19 cellular contexts compared by ENCODE assay signal in genomic region chr2:11716689-11717321, GRCh38. TPM values are rescaled to one million over a fixed set of nuclear protein-coding genes. Genes with fewer than 3 reads are reported as not detected.
A peak's percentile ranks its signal among the peaks of the same experiment; 100 is the strongest.
DNase-seq lines count a peak whose midpoint lies in the region; ATAC-seq and TF ChIP-seq lines count a peak whose summit lies in the region.
"Had no signal": no experiment of that assay in that cellular context is flagged by ENCODE, and none has a peak within 500 bp of the region (broad histone marks: within the 10 kb centered on the region; RNA-seq: fewer than 3 reads in every experiment).

No MANE protein-coding gene starts in this region.

- no peak overlapping the region for H3K9ac ChIP-seq in endodermal cell (ENCODE audit: extremely low read depth, low read length, poor library complexity, severe bottlenecking)

- 82 to 87% methylated on average over 5 to 8 of the region's 8 CpGs for whole genome bisulfite sequencing in endodermal cell (ENCODE audit: insufficient coverage in 1 of 2, insufficient read length in 1 of 2), 2 experiments

- peak; percentile 75 for ATAC-seq in Right ventricle myocardium inferior
- ATAC-seq in lower lobe of right lung = peak; percentile 62 to 80
- no peak for ATAC-seq in esophagus mucosa
- no peak for ATAC-seq in GM19463 (IDR thresholded peaks at IDR 0.05; ENCODE audit: unreplicated experiment)
- ATAC-seq: activated T-helper 17 cell treated with anti-CD3 and anti-CD28 coated beads, Interleukin-2, amount 50 U/mL, for 72 hours; Panc1 had no signal

- no peaks in the 10 kb centered on the region for H3K36me3 Mint-ChIP-seq in endodermal cell (ENCODE audit: low read depth)

- TF ChIP-seq CTCF in right atrium auricular region (IDR thresholded peaks at IDR 0.05) (no peak), endodermal cell (conservative IDR thresholded peaks at IDR 0.05) (no peak), lower lobe of right lung (IDR thresholded peaks at IDR 0.05) (no peak)

- H3K9me3 ChIP-seq in right atrium auricular region (no peaks in the 10 kb centered on the region), endodermal cell (ENCODE audit: control insufficient read depth, low read length) (no peaks in the 10 kb centered on the region), lower lobe of right lung (no peaks in the 10 kb centered on the region)
- H3K9me3 ChIP-seq: transverse colon had no signal

- no peak overlapping the region for H3K27ac Mint-ChIP-seq in endodermal cell
- H3K27ac Mint-ChIP-seq: activated CD4-positive, alpha-beta T cell treated with anti-CD3 and anti-CD28 coated beads, Interleukin-2, amount 10 ng/mL, durations not matched to agents 7 days and 5 days; activated T-helper 17 cell treated with anti-CD3 and anti-CD28 coated beads, Interleukin-2, amount 50 U/mL, for 72 hours; T-helper 1 cell treated with Interleukin-12 subunit alpha and Interleukin-12 subunit beta and Interleukin-4 antibody, amounts not matched to agents 30 μg/mL and 1 μg/mL, for 36 hours had no signal

- no peaks in the 10 kb centered on the region for H3K9me3 Mint-ChIP-seq in endodermal cell
- H3K9me3 Mint-ChIP-seq: activated CD4-positive, alpha-beta T cell treated with anti-CD3 and anti-CD28 coated beads, Interleukin-2, amount 10 ng/mL, durations not matched to agents 7 days and 5 days; activated T-helper 17 cell treated with anti-CD3 and anti-CD28 coated beads, Interleukin-2, amount 50 U/mL, for 72 hours; T-helper 1 cell treated with Interleukin-12 subunit alpha and Interleukin-12 subunit beta and Interleukin-4 antibody, amounts not matched to agents 30 μg/mL and 1 μg/mL, for 36 hours had no signal

- intact Hi-C loops in Right ventricle myocardium inferior (cut with DNase I) (no loop called here), lower lobe of right lung (cut with DNase I) (no loop called here)

- H3K36me3 ChIP-seq in right atrium auricular region (no peaks in the 10 kb centered on the region), endodermal cell (ENCODE audit: control insufficient read depth, insufficient read depth, low read length) (no peaks in the 10 kb centered on the region), lower lobe of right lung (no peaks in the 10 kb centered on the region)
- H3K36me3 ChIP-seq: transverse colon had no signal

- DNase-seq in Right ventricle myocardium inferior (ENCODE audit: missing footprints) (no peak), right atrium auricular region (ENCODE audit: low spot score) (no peak), endodermal cell (no peak), lower lobe of right lung (no peak), DMS79 treated with DMSO at 0.1 percent for 48 hours (lab: John Stamatoyannopoulos, UW) (no peak), cerebellar nuclear complex (lab: John Stamatoyannopoulos, UW) (no peak)
- DNase-seq: ACHN; activated CD4-positive, alpha-beta T cell treated with anti-CD3 and anti-CD28 coated beads, Interleukin-2, amount 10 ng/mL, durations not matched to agents 7 days and 5 days; DMS153; NCI-H1092; NCI-H2227 treated with DMSO at 0.1 percent for 48 hours; transverse colon had no signal

- no peak overlapping the region for H3K4me3 Mint-ChIP-seq in endodermal cell
- H3K4me3 Mint-ChIP-seq: activated CD4-positive, alpha-beta T cell treated with anti-CD3 and anti-CD28 coated beads, Interleukin-2, amount 10 ng/mL, durations not matched to agents 7 days and 5 days; activated T-helper 17 cell treated with anti-CD3 and anti-CD28 coated beads, Interleukin-2, amount 50 U/mL, for 72 hours; T-helper 1 cell treated with Interleukin-12 subunit alpha and Interleukin-12 subunit beta and Interleukin-4 antibody, amounts not matched to agents 30 μg/mL and 1 μg/mL, for 36 hours had no signal

- H3K4me1 ChIP-seq in right atrium auricular region (no peaks in the 10 kb centered on the region), endodermal cell (ENCODE audit: control insufficient read depth, insufficient read depth, low read length) (no peaks in the 10 kb centered on the region), lower lobe of right lung (peaks cover 13% of the 10 kb centered on the region)

- H3K4me3 ChIP-seq in right atrium auricular region = no peak overlapping the region
- H3K4me3 ChIP-seq in endodermal cell (ENCODE audit: low read length) = peak overlapping the region; percentile 10
- no peak overlapping the region for H3K4me3 ChIP-seq in lower lobe of right lung
- H3K4me3 ChIP-seq: skin epidermis, transverse colon had no signal

- peaks cover 5% of the 10 kb centered on the region for H3K27me3 Mint-ChIP-seq in endodermal cell (ENCODE audit: insufficient read depth)

- H3K27ac ChIP-seq in right atrium auricular region = no peak overlapping the region
- H3K27ac ChIP-seq in endodermal cell (ENCODE audit: low read depth, low read length) = no peak overlapping the region
- peak overlapping the region; percentile 58 for H3K27ac ChIP-seq in lower lobe of right lung

- H3K27me3 ChIP-seq in right atrium auricular region (no peaks in the 10 kb centered on the region), endodermal cell (ENCODE audit: control insufficient read depth, insufficient read depth, low read length, poor library complexity, severe bottlenecking) (no peaks in the 10 kb centered on the region), lower lobe of right lung (ENCODE audit: low read depth) (peaks cover 5% of the 10 kb centered on the region)

- peaks cover 34% of the 10 kb centered on the region for H3K4me1 Mint-ChIP-seq in endodermal cell
- H3K4me1 Mint-ChIP-seq: activated T-helper 17 cell treated with anti-CD3 and anti-CD28 coated beads, Interleukin-2, amount 50 U/mL, for 72 hours had no signal

RNA-seq across cellular contexts. Expression of gene LPIN1, which starts 29.6 kb away (rescaled TPM):
- total RNA-seq in Right ventricle myocardium inferior (64.6 TPM), right atrium auricular region (10 to 100 TPM; 21.0 to 27.4 TPM), endodermal cell (10 to 100 TPM; 23.9 to 24.3 TPM), lower lobe of right lung (52.7 TPM), esophagus mucosa (33.6 TPM)
- polyA plus RNA-seq in endodermal cell (2013, experiment 1 of 2) = 20.8 TPM
- polyA plus RNA-seq in endodermal cell (2013, experiment 2 of 2) = 17.4 TPM

RNA-seq across cellular contexts. Expression of gene NTSR2, which starts 46.8 kb away (rescaled TPM):
- total RNA-seq in Right ventricle myocardium inferior (not detected), right atrium auricular region (not detected), endodermal cell (not detected), lower lobe of right lung (not detected), esophagus mucosa (not detected)
- not detected for polyA plus RNA-seq in endodermal cell (2013, experiment 1 of 2)
- polyA plus RNA-seq in endodermal cell (2013, experiment 2 of 2) = not detected
- total RNA-seq: activated CD4-positive, alpha-beta T cell treated with anti-CD3 and anti-CD28 coated beads, Interleukin-2, amount 10 ng/mL, durations not matched to agents 7 days and 5 days; activated T-helper 17 cell treated with anti-CD3 and anti-CD28 coated beads, Interleukin-2, amount 50 U/mL, for 72 hours; H4; transverse colon had no signal

Comparison
In these comparisons a context has a peak if more than half of its experiments do, and no peak if none do; other contexts are left out.
1. ATAC-seq: peak in Right ventricle myocardium inferior (single experiment) and lower lobe of right lung (2 of 2); none in esophagus mucosa (single experiment) and GM19463 (single experiment).